Comparison of ENCODE assay signal across 8 cellular contexts in genomic region chr5:137660349-137660817, GRCh38.
DNase-seq lines count a peak whose midpoint lies in the region; ATAC-seq, FAIRE-seq and TF ChIP-seq lines count a peak whose summit lies in the region.

No MANE protein-coding gene starts in this region.

- no peaks in the 10 kb centered on the region for H3K36me3 Mint-ChIP-seq in T-helper 2 cell treated with Interferon-gamma antibody and Interleukin-4, amounts not matched to agents 5 μg/mL and 100 μg/mL, for 36 hours (ENCODE audit: low read depth)
- H3K36me3 Mint-ChIP-seq in astrocyte (ENCODE audit: low read depth, unreplicated experiment) = peaks cover 10% of the 10 kb centered on the region

- H3K4me1 Mint-ChIP-seq in T-helper 2 cell treated with Interferon-gamma antibody and Interleukin-4, amounts not matched to agents 5 μg/mL and 100 μg/mL, for 36 hours (ENCODE audit: low read depth) = peaks cover 4% of the 10 kb centered on the region
- no peaks in the 10 kb centered on the region for H3K4me1 Mint-ChIP-seq in astrocyte (ENCODE audit: low read depth, unreplicated experiment)

- H3K4me3 ChIP-seq in astrocyte (ENCODE audit: insufficient read depth, low read depth, low read length) = no peak overlapping the region
- H3K4me3 ChIP-seq in small intestine (ENCODE audit: low read depth in 1 of 2, low read length in 2 of 2) = no peak overlapping the region

- no peak overlapping the region for H3K4me2 ChIP-seq in astrocyte (ENCODE audit: low read length)

- H3K79me2 ChIP-seq in astrocyte (ENCODE audit: insufficient read depth, low read length) = no peaks in the 10 kb centered on the region

- WGBS in small intestine, 3 donors = 6 to 17% (median 9%) methylated on average over 6 of the region's 6 CpGs

- DNase-seq in GM13976 (ENCODE audit: low spot score) = peak; percentile 62
- DNase-seq in NCI-H1417 treated with DMSO at 0.1 percent for 48 hours (lab: John Stamatoyannopoulos, UW) = peak; percentile 1
- DNase-seq in T-helper 2 cell treated with Interferon-gamma antibody and Interleukin-4, amounts not matched to agents 5 μg/mL and 100 μg/mL, for 36 hours (ENCODE audit: low spot score) = peak; percentile 58
- DNase-seq in astrocyte (ENCODE audit: low read depth) = peak; percentile 55
- peak; percentile 12 to 77 for DNase-seq in hippocampal formation (lab: John Stamatoyannopoulos, UW)
- DNase-seq in small intestine = peak; percentile 79

- H3K9me3 Mint-ChIP-seq in T-helper 2 cell treated with Interferon-gamma antibody and Interleukin-4, amounts not matched to agents 5 μg/mL and 100 μg/mL, for 36 hours = no peaks in the 10 kb centered on the region
- H3K9me3 Mint-ChIP-seq in astrocyte (ENCODE audit: unreplicated experiment) = no peaks in the 10 kb centered on the region

- ATAC-seq in HG02678 (IDR thresholded peaks at IDR 0.05; ENCODE audit: unreplicated experiment) (peak; percentile 92), GM19328 (IDR thresholded peaks at IDR 0.05; ENCODE audit: unreplicated experiment) (no peak)

- no peaks in the 10 kb centered on the region for H3K27me3 ChIP-seq in astrocyte (ENCODE audit: insufficient read depth, low read length)
- H3K27me3 ChIP-seq in small intestine (ENCODE audit: control insufficient read depth in 2 of 2, insufficient read depth in 2 of 2, low read length in 2 of 2) = no peaks in the 10 kb centered on the region

- H3K36me3 ChIP-seq in astrocyte (ENCODE audit: insufficient read depth, low read length) = no peaks in the 10 kb centered on the region
- peaks cover 0 to 4% of the 10 kb centered on the region in 2 donors for H3K36me3 ChIP-seq in small intestine (ENCODE audit: control insufficient read depth in 2 of 2, insufficient read depth in 2 of 2, low read length in 2 of 2)

- in situ Hi-C loops in GM13976 (cut with MboI; ENCODE audit: low sequenced_read_pairs, unreplicated experiment) = no loop called here

- H3K9me3 ChIP-seq in astrocyte (ENCODE audit: insufficient read depth, low read depth, low read length) = no peaks in the 10 kb centered on the region
- H3K9me3 ChIP-seq in small intestine (ENCODE audit: control insufficient read depth, low read depth) = no peaks in the 10 kb centered on the region

- TF ChIP-seq CTCF in GM13976 (IDR thresholded peaks at IDR 0.05; ENCODE audit: borderline replicate concordance, control extremely low read depth, extremely low read depth, insufficient read depth, missing control alignments) = peak; percentile 65
- peak; percentile 72 for TF ChIP-seq CTCF in astrocyte (IDR thresholded peaks at IDR 0.05; ENCODE audit: insufficient read depth, low read depth, low read length)

- no peak overlapping the region for H3K4me3 Mint-ChIP-seq in T-helper 2 cell treated with Interferon-gamma antibody and Interleukin-4, amounts not matched to agents 5 μg/mL and 100 μg/mL, for 36 hours
- H3K4me3 Mint-ChIP-seq in astrocyte (ENCODE audit: unreplicated experiment) = no peak overlapping the region

- no peaks in the 10 kb centered on the region for H4K20me1 ChIP-seq in astrocyte (ENCODE audit: insufficient read depth, low read length)

- H2AFZ ChIP-seq in astrocyte (ENCODE audit: low read depth, low read length) = peak overlapping the region; percentile 69

- H3K27me3 Mint-ChIP-seq in T-helper 2 cell treated with Interferon-gamma antibody and Interleukin-4, amounts not matched to agents 5 μg/mL and 100 μg/mL, for 36 hours (ENCODE audit: low read depth) = no peaks in the 10 kb centered on the region
- no peaks in the 10 kb centered on the region for H3K27me3 Mint-ChIP-seq in astrocyte (ENCODE audit: low read depth, unreplicated experiment)

- H3K27ac ChIP-seq in astrocyte (ENCODE audit: low read depth, low read length) = no peak overlapping the region
- H3K27ac ChIP-seq in small intestine (ENCODE audit: low read depth in 1 of 2, low read length in 1 of 2) = no peak overlapping the region

- FAIRE-seq in astrocyte (lab: Jason Lieb, UNC) (peak; percentile 88), small intestine (lab: Jason Lieb, UNC) (no peak)

- no peak overlapping the region for H3K9ac ChIP-seq in astrocyte (ENCODE audit: low read length)

- H3K27ac Mint-ChIP-seq in T-helper 2 cell treated with Interferon-gamma antibody and Interleukin-4, amounts not matched to agents 5 μg/mL and 100 μg/mL, for 36 hours = no peak overlapping the region
- no peak overlapping the region for H3K27ac Mint-ChIP-seq in astrocyte (ENCODE audit: unreplicated experiment)

- no peaks in the 10 kb centered on the region for H3K4me1 ChIP-seq in astrocyte (ENCODE audit: insufficient read depth, low read length)
- no peaks in the 10 kb centered on the region for H3K4me1 ChIP-seq in small intestine (ENCODE audit: control insufficient read depth in 2 of 2, insufficient read depth in 1 of 2, low read depth in 1 of 2, low read length in 1 of 2)

Comparison
In these comparisons a context has a peak if more than half of its experiments do, and no peak if none do; other contexts are left out.
1. DNase-seq: peak in every context shown above with its lines; median percentile 79 in small intestine; 62 in GM13976; 58 in T-helper 2 cell treated with Interferon-gamma antibody and Interleukin-4, amounts not matched to agents 5 μg/mL and 100 μg/mL, for 36 hours; 55 in astrocyte; 44 in hippocampal formation; 1 in NCI-H1417 treated with DMSO at 0.1 percent for 48 hours.